ENCODE assay signal across 10 cellular contexts in the genomic region with DNA sequence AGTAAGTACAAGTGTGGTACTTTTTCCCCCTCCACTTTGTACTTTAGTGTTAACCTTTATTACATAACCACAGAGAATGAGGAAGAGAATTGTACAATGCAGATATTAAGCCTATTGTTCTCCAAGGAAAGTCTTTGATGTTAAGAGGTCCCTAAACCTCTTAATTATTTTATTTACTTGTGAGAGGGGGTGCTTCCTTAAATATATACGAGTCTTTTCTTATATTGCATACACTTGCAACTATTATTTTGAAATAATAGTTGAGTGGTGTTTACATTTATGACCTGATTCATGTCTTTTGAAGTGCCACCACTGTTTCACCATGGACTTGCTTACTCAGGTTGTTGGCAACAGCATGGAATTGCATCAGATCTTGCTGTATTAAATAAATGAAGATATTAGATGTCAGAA. TPM values are rescaled to one million over a fixed set of nuclear protein-coding genes. Genes with fewer than 3 reads are reported as not detected.
DNase-seq lines count a peak whose midpoint lies in the region; ATAC-seq and TF ChIP-seq lines count a peak whose summit lies in the region.
"Had no signal": no experiment of that assay in that cellular context is flagged by ENCODE, and none has a peak within 500 bp of the region (broad histone marks: within the 10 kb centered on the region; RNA-seq: fewer than 3 reads in every experiment).

No MANE protein-coding gene starts in this region.

- CTCF ChIA-PET in Panc1 (lab: Charles Lee) = interaction anchor here (0.7 kb wide), 1 partner anchor 63 kb away, joined by 3 read pairs; no protein-coding TSS in a partner anchor

- H3K36me3 ChIP-seq in Panc1 (ENCODE audit: control insufficient read depth, insufficient read depth, low read length) = no peaks in the 10 kb centered on the region
- no peaks in the 10 kb centered on the region for H3K36me3 ChIP-seq in suprapubic skin

- H3K36me3 Mint-ChIP-seq in activated T-cell treated with anti-CD3 and anti-CD28 coated beads, Interleukin-2, amount 50 U/mL, for 72 hours (ENCODE audit: insufficient read depth in 2 of 2) = no peaks in the 10 kb centered on the region
- H3K36me3 Mint-ChIP-seq in activated CD4-positive, alpha-beta T cell treated with anti-CD3 and anti-CD28 coated beads, Interleukin-2, amount 10 ng/mL, durations not matched to agents 24 days and 14 days (ENCODE audit: low read depth) = peaks cover 2% of the 10 kb centered on the region

- no peak for ATAC-seq in activated T-cell treated with anti-CD3 and anti-CD28 coated beads, Interleukin-2, amount 50 U/mL, for 72 hours (replicated peaks in 1 of 2)
- ATAC-seq in Panc1 = no peak
- ATAC-seq: stimulated activated naive B cell treated with anti-CD40 and anti-IgM and Interleukin-4, amounts not matched to agents 10 μg/mL and 1 μg/mL and 100 μg/mL, for 72 hours had no signal

- H3K27me3 ChIP-seq in Panc1 (ENCODE audit: control insufficient read depth, insufficient read depth, low read length) (no peaks in the 10 kb centered on the region), suprapubic skin (no peaks in the 10 kb centered on the region)

- peak overlapping the region; percentile 62 for H3K27ac Mint-ChIP-seq in activated T-cell treated with anti-CD3 and anti-CD28 coated beads, Interleukin-2, amount 50 U/mL, for 72 hours
- H3K27ac Mint-ChIP-seq in activated CD4-positive, alpha-beta T cell treated with anti-CD3 and anti-CD28 coated beads, Interleukin-2, amount 10 ng/mL, durations not matched to agents 24 days and 14 days = no peak overlapping the region
- H3K27ac Mint-ChIP-seq: stimulated activated naive B cell treated with anti-CD40 and anti-IgM and Interleukin-4, amounts not matched to agents 10 μg/mL and 1 μg/mL and 100 μg/mL, for 72 hours had no signal

- H3K27ac ChIP-seq in Panc1 (ENCODE audit: low read length) (peak overlapping the region; percentile 81), suprapubic skin (peak overlapping the region; percentile 36)

- no peak overlapping the region for H3K4me3 ChIP-seq in Panc1 (ENCODE audit: low read depth in 2 of 2, low read length in 2 of 2)
- H3K4me3 ChIP-seq in suprapubic skin = no peak overlapping the region

- intact Hi-C loops in Panc1 (cut with micrococcal nuclease; ENCODE audit: unreplicated experiment) = no loop called here
- intact Hi-C loops in activated CD4-positive, alpha-beta T cell treated with anti-CD3 and anti-CD28 coated beads, Interleukin-2, amount 10 ng/mL, durations not matched to agents 24 days and 14 days (cut with micrococcal nuclease) = no loop called here

- H3K9me3 Mint-ChIP-seq in activated T-cell treated with anti-CD3 and anti-CD28 coated beads, Interleukin-2, amount 50 U/mL, for 72 hours = no peaks in the 10 kb centered on the region
- no peaks in the 10 kb centered on the region for H3K9me3 Mint-ChIP-seq in activated CD4-positive, alpha-beta T cell treated with anti-CD3 and anti-CD28 coated beads, Interleukin-2, amount 10 ng/mL, durations not matched to agents 24 days and 14 days

- TF ChIP-seq CTCF in Panc1 (IDR thresholded peaks at IDR 0.05) (no peak), suprapubic skin (IDR thresholded peaks at IDR 0.05) (no peak), GM13977 (IDR thresholded peaks at IDR 0.05; ENCODE audit: extremely low read depth, insufficient read depth, missing control alignments) (no peak)

- POLR2A ChIA-PET in Panc1 (lab: Charles Lee) = no interaction called here

- peak overlapping the region; percentile 65 to 84 for H3K4me3 Mint-ChIP-seq in activated T-cell treated with anti-CD3 and anti-CD28 coated beads, Interleukin-2, amount 50 U/mL, for 72 hours
- no peak overlapping the region for H3K4me3 Mint-ChIP-seq in activated CD4-positive, alpha-beta T cell treated with anti-CD3 and anti-CD28 coated beads, Interleukin-2, amount 10 ng/mL, durations not matched to agents 24 days and 14 days
- H3K4me3 Mint-ChIP-seq: stimulated activated naive B cell treated with anti-CD40 and anti-IgM and Interleukin-4, amounts not matched to agents 10 μg/mL and 1 μg/mL and 100 μg/mL, for 72 hours had no signal

- peaks cover 97% of the 10 kb centered on the region for H3K4me1 Mint-ChIP-seq in activated T-cell treated with anti-CD3 and anti-CD28 coated beads, Interleukin-2, amount 50 U/mL, for 72 hours (ENCODE audit: low read depth)
- H3K4me1 Mint-ChIP-seq in activated CD4-positive, alpha-beta T cell treated with anti-CD3 and anti-CD28 coated beads, Interleukin-2, amount 10 ng/mL, durations not matched to agents 24 days and 14 days = peaks cover 58% of the 10 kb centered on the region

- in situ Hi-C loops in Panc1 (cut with HindIII; ENCODE audit: low pct_unique_long_range_greater_than_20kb, low sequenced_read_pairs) = no loop called here
- in situ Hi-C loops in GM13977 (cut with MboI; ENCODE audit: low pct_unique_long_range_greater_than_20kb, low sequenced_read_pairs, unreplicated experiment) = no loop called here

- H3K9me3 ChIP-seq in Panc1 (ENCODE audit: control insufficient read depth, insufficient read depth, low read depth, low read length) (no peaks in the 10 kb centered on the region), suprapubic skin (no peaks in the 10 kb centered on the region)

- no peak for TF ChIP-seq EP300 in suprapubic skin (IDR thresholded peaks at IDR 0.05)

- TF ChIP-seq POLR2A in suprapubic skin (IDR thresholded peaks at IDR 0.05) = no peak

- WGBS in suprapubic skin = 15% methylated on average over 1 of the region's 1 CpG

- no peaks in the 10 kb centered on the region for H3K27me3 Mint-ChIP-seq in activated T-cell treated with anti-CD3 and anti-CD28 coated beads, Interleukin-2, amount 50 U/mL, for 72 hours (ENCODE audit: low read depth)
- no peaks in the 10 kb centered on the region for H3K27me3 Mint-ChIP-seq in activated CD4-positive, alpha-beta T cell treated with anti-CD3 and anti-CD28 coated beads, Interleukin-2, amount 10 ng/mL, durations not matched to agents 24 days and 14 days
- H3K27me3 Mint-ChIP-seq: stimulated activated naive B cell treated with anti-CD40 and anti-IgM and Interleukin-4, amounts not matched to agents 10 μg/mL and 1 μg/mL and 100 μg/mL, for 72 hours had no signal

- no peak for DNase-seq in activated T-cell treated with anti-CD3 and anti-CD28 coated beads, Interleukin-2, amount 50 U/mL, for 72 hours
- no peak for DNase-seq in activated T-cell treated with anti-CD3 and anti-CD28 coated beads, Interleukin-2, amount 50 U/mL, for 48 hours
- DNase-seq in Panc1 (ENCODE audit: low read depth, low spot score) = peak; percentile 55
- DNase-seq in fibroblast of peridontal ligament (ENCODE audit: extremely low read depth) = peak; percentile 84
- no peak for DNase-seq in suprapubic skin (ENCODE audit: low spot score in 2 of 2)
- no peak for DNase-seq in GM13977 (ENCODE audit: low spot score)
- DNase-seq in cerebellum (ENCODE audit: low spot score) = no peak
- DNase-seq in activated CD4-positive, alpha-beta T cell treated with anti-CD3 and anti-CD28 coated beads, Interleukin-2, amount 10 ng/mL, durations not matched to agents 24 days and 14 days = no peak
- DNase-seq: effector memory CD4-positive, alpha-beta T cell; stimulated activated naive B cell treated with anti-CD40 and anti-IgM and Interleukin-4, amounts not matched to agents 10 μg/mL and 1 μg/mL and 100 μg/mL, for 72 hours had no signal

- peaks cover 85% of the 10 kb centered on the region for H3K4me1 ChIP-seq in Panc1 (ENCODE audit: control insufficient read depth, insufficient read depth, low read length)
- peaks cover 87% of the 10 kb centered on the region for H3K4me1 ChIP-seq in suprapubic skin

- BruUV-seq in Panc1 (replicated peaks; lab: Mats Ljungman, UMichigan) = no TSS peak

RNA-seq across cellular contexts. Expression of gene USP3, which starts 10.1 kb away (rescaled TPM):
- total RNA-seq in activated T-cell treated with anti-CD3 and anti-CD28 coated beads, Interleukin-2, amount 50 U/mL, for 72 hours = 10 to 100 TPM; 66.5 to 78.0 TPM
- total RNA-seq in Panc1 (2021; ENCODE audit: unreplicated experiment) (51.4 TPM), suprapubic skin (100 to 1,000 TPM in 1 of 4 donors, 10 to 100 TPM in 3; 43.2 to 105 (median 48.0) TPM), cerebellum (120 TPM)
- polyA plus RNA-seq in Panc1 (2012; ENCODE audit: insufficient read length) = 28.8 TPM
- 46.7 and 49.2 TPM in 2 replicates for total RNA-seq in activated CD4-positive, alpha-beta T cell treated with anti-CD3 and anti-CD28 coated beads, Interleukin-2, amount 10 ng/mL, durations not matched to agents 24 days and 14 days

Comparison
In these comparisons a context has a peak if more than half of its experiments do, and no peak if none do; other contexts are left out.
1. DNase-seq: peak in Panc1 (single experiment) and fibroblast of peridontal ligament (single experiment); none in activated T-cell treated with anti-CD3 and anti-CD28 coated beads, Interleukin-2, amount 50 U/mL, for 72 hours (0 of 2), activated T-cell treated with anti-CD3 and anti-CD28 coated beads, Interleukin-2, amount 50 U/mL, for 48 hours (0 of 2), suprapubic skin (0 of 2), GM13977 (single experiment), cerebellum (single experiment) and activated CD4-positive, alpha-beta T cell treated with anti-CD3 and anti-CD28 coated beads, Interleukin-2, amount 10 ng/mL, durations not matched to agents 24 days and 14 days (single experiment).